ENCODE assay signal across 1 cellular context in genomic region chr2:19739256-19739655, GRCh38.
TF ChIP-seq lines count a peak whose summit lies in the region.

No MANE protein-coding gene starts in this region.

TF ChIP-seq in IMR-90, 13 proteins besides CTCF, POLR2A, EP300 and RAD21:
- TF ChIP-seq RFX5 (IDR thresholded peaks at IDR 0.05; ENCODE audit: low read depth, low read length) (no peak), MAZ (IDR thresholded peaks at IDR 0.05; ENCODE audit: borderline replicate concordance, low read depth, low read length) (no peak), CHD1 (IDR thresholded peaks at IDR 0.05; ENCODE audit: low read depth, low read length) (no peak), MAFK (IDR thresholded peaks at IDR 0.05; ENCODE audit: low read depth, low read length) (no peak), RCOR1 (IDR thresholded peaks at IDR 0.05; ENCODE audit: insufficient replicate concordance, low read length) (no peak), BHLHE40 (IDR thresholded peaks at IDR 0.05; ENCODE audit: low read depth, low read length) (no peak), SMC3 (IDR thresholded peaks at IDR 0.05; ENCODE audit: low read depth, low read length) (no peak), MXI1 (IDR thresholded peaks at IDR 0.05; ENCODE audit: borderline replicate concordance, low read depth, low read length) (no peak), FOS (IDR thresholded peaks at IDR 0.05; ENCODE audit: low read depth, low read length) (no peak), CEBPB (IDR thresholded peaks at IDR 0.05; ENCODE audit: low read depth, low read length) (no peak), ELK1 (IDR thresholded peaks at IDR 0.05; ENCODE audit: borderline replicate concordance, low read depth, low read length) (no peak), NFE2L2 (IDR thresholded peaks at IDR 0.05; ENCODE audit: low read depth, low read length) (no peak)
- TF ChIP-seq, protein P1, sequence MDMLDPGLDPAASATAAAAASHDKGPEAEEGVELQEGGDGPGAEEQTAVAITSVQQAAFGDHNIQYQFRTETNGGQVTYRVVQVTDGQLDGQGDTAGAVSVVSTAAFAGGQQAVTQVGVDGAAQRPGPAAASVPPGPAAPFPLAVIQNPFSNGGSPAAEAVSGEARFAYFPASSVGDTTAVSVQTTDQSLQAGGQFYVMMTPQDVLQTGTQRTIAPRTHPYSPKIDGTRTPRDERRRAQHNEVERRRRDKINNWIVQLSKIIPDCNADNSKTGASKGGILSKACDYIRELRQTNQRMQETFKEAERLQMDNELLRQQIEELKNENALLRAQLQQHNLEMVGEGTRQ (IDR thresholded peaks at IDR 0.05; ENCODE audit: low read depth, low read length), result no peak
